20 cellular contexts compared by ENCODE assay signal in genomic region chr4:59608466-59608865, GRCh38.
"Had no signal": no experiment of that assay in that cellular context is flagged by ENCODE, and none has a peak within 500 bp of the region (broad histone marks: within the 10 kb centered on the region; RNA-seq: fewer than 3 reads in every experiment).

No MANE protein-coding gene starts in this region.

- H3K36me3 Mint-ChIP-seq: activated CD4-positive, alpha-beta memory T cell treated with anti-CD3 and anti-CD28 coated beads for 36 hours; activated naive CD8-positive, alpha-beta T cell; natural killer cell had no signal

- H3K27ac Mint-ChIP-seq: activated CD4-positive, alpha-beta memory T cell treated with anti-CD3 and anti-CD28 coated beads for 36 hours; activated naive CD8-positive, alpha-beta T cell; natural killer cell; T-helper 2 cell treated with Interferon-gamma antibody and Interleukin-4, amounts not matched to agents 5 μg/mL and 100 μg/mL, for 36 hours had no signal

- H3K4me3 ChIP-seq: coronary artery, mucosa of descending colon, prostate gland, right lobe of liver, transverse colon had no signal

- H3K27me3 Mint-ChIP-seq: activated CD4-positive, alpha-beta memory T cell treated with anti-CD3 and anti-CD28 coated beads for 36 hours; activated naive CD8-positive, alpha-beta T cell had no signal

- H3K27ac ChIP-seq: coronary artery, prostate gland, right lobe of liver, transverse colon, VCaP had no signal

- H3K4me1 Mint-ChIP-seq: natural killer cell had no signal

- DNase-seq: activated CD4-positive, alpha-beta memory T cell treated with anti-CD3 and anti-CD28 coated beads for 36 hours; activated effector memory CD4-positive, alpha-beta T cell treated with anti-CD3 and anti-CD28 coated beads, Interleukin-2, amount 50 U/mL, for 16 hours; activated T-cell treated with anti-CD3 and anti-CD28 coated beads, Interleukin-2, amount 50 U/mL, for 4 hours; effector CD8-positive, alpha-beta T cell; hippocampal formation; left colon; mucosa of descending colon; natural killer cell; nucleus accumbens; right lobe of liver; stimulated activated CD4-positive, alpha-beta T cell treated with anti-CD3 and anti-CD28 coated beads, Interleukin-12 subunit alpha, Interleukin-12 subunit beta, amount 100 ng/mL, for 4 hours; stimulated activated naive CD4-positive, alpha-beta T cell; substantia nigra; SW 1271; transverse colon had no signal

- H3K27me3 ChIP-seq: right lobe of liver, transverse colon had no signal

- ATAC-seq: activated T-cell treated with anti-CD3 and anti-CD28 coated beads, Interleukin-2, amount 50 U/mL, for 4 hours; left colon; mucosa of descending colon; natural killer cell; right lobe of liver had no signal

- H3K4me3 Mint-ChIP-seq: activated CD4-positive, alpha-beta memory T cell treated with anti-CD3 and anti-CD28 coated beads for 36 hours; activated naive CD8-positive, alpha-beta T cell; activated T-cell treated with anti-CD3 and anti-CD28 coated beads, Interleukin-2, amount 50 U/mL, for 4 hours; natural killer cell; T-helper 2 cell treated with Interferon-gamma antibody and Interleukin-4, amounts not matched to agents 5 μg/mL and 100 μg/mL, for 36 hours had no signal

- H3K36me3 ChIP-seq: prostate gland, right lobe of liver, transverse colon had no signal
